Comparison of ENCODE assay signal across 16 cellular contexts in genomic region chr20:25439328-25439727, GRCh38. TPM values are rescaled to one million over a fixed set of nuclear protein-coding genes. Genes with fewer than 3 reads are reported as not detected.
A peak's percentile ranks its signal among the peaks of the same experiment; 100 is the strongest.
DNase-seq lines count a peak whose midpoint lies in the region; ATAC-seq, FAIRE-seq and TF ChIP-seq lines count a peak whose summit lies in the region.
"Had no signal": no experiment of that assay in that cellular context is flagged by ENCODE, and none has a peak within 500 bp of the region (broad histone marks: within the 10 kb centered on the region; RNA-seq: fewer than 3 reads in every experiment).

No MANE protein-coding gene starts in this region.

- H4K91ac ChIP-seq in H9 (ENCODE audit: insufficient read length, low read depth, low read length) = no peak overlapping the region

- no peak overlapping the region for H3K4ac ChIP-seq in H9 (ENCODE audit: low read depth, low read length)

- no peak overlapping the region for H3K9ac ChIP-seq in H9 (ENCODE audit: extremely low read depth, insufficient read length, low read length)
- H3K9ac ChIP-seq in GM12878 (ENCODE audit: control insufficient read depth, insufficient read depth, low read length) = no peak overlapping the region

- no peak overlapping the region for H2BK20ac ChIP-seq in H9 (ENCODE audit: low read depth, low read length, poor library complexity, severe bottlenecking)

- no peak overlapping the region for H2BK5ac ChIP-seq in H9 (ENCODE audit: insufficient read length, low read length)

- no peaks in the 10 kb centered on the region; the same call in 1 of the 2 replicates for H3K27me3 Mint-ChIP-seq in H9 (ENCODE audit: low read depth)

- SMC1A ChIA-PET in GM12878 (lab: Charles Lee; ENCODE audit: uncharacterized antibody, unreplicated experiment) = no interaction called here

- ATAC-seq in GM18517 (IDR thresholded peaks at IDR 0.05; ENCODE audit: unreplicated experiment) (peak; percentile 70), GM12878 (peak; percentile 68), omental fat pad (ENCODE audit: low FRiP score) (no peak), left cardiac atrium (no peak)
- ATAC-seq: activated T-cell treated with anti-CD3 and anti-CD28 coated beads, Interleukin-2, amount 50 U/mL, for 72 hours; K562; left colon had no signal

- FAIRE-seq in GM12878 (lab: Jason Lieb, UNC) = no peak
- FAIRE-seq: K562 had no signal

- WGBS in H9 (ENCODE audit: extremely low coverage, insufficient read length, low lambda C conversion rate) = no CpG with 5 or more reads among the region's 3 CpGs
- WGBS in GM12878 (ENCODE audit: insufficient coverage, insufficient replicate concordance, low lambda C conversion rate, missing lambda C conversion rate) = 12% methylated on average over 3 of the region's 3 CpGs

- no peak overlapping the region for H3K4me2 ChIP-seq in H9 (ENCODE audit: insufficient read depth, insufficient read length, low read length)
- H3K4me2 ChIP-seq in GM12878 (ENCODE audit: control insufficient read depth, insufficient read depth) = no peak overlapping the region

- H3K4me3 ChIP-seq in NB4 (ENCODE audit: low read depth, low read length) (no peak overlapping the region), GM12878 (no peak overlapping the region)
- H3K4me3 ChIP-seq: K562 had no signal

- H2AK5ac ChIP-seq in H9 (ENCODE audit: insufficient read length, low read length) = no peak overlapping the region

- no peaks in the 10 kb centered on the region for H3K23me2 ChIP-seq in H9 (ENCODE audit: insufficient read length, low read depth, low read length, poor library complexity, severe bottlenecking)

- no peaks in the 10 kb centered on the region for H3K27me3 ChIP-seq in H9 (ENCODE audit: insufficient read depth, low read length)
- no peaks in the 10 kb centered on the region for H3K27me3 ChIP-seq in GM12878 (replicated peaks in 1 of 2; ENCODE audit: control insufficient read depth in 2 of 2, insufficient read depth in 2 of 2, low read length in 1 of 2)

- H2AFZ ChIP-seq in H9 (ENCODE audit: low read length) = no peak overlapping the region
- no peak overlapping the region for H2AFZ ChIP-seq in GM12878 (ENCODE audit: control insufficient read depth, low read depth, low read length)

- no peak overlapping the region for H4K8ac ChIP-seq in H9 (replicated peaks; ENCODE audit: insufficient read length, low read depth, low read length)

- H3T11ph ChIP-seq in H9 (ENCODE audit: low read length) = no peak overlapping the region

- no peak for TF ChIP-seq RAD21 in GM12878 (IDR thresholded peaks at IDR 0.05; ENCODE audit: insufficient read depth, low read depth, low read length)

- H4K5ac ChIP-seq in H9 (ENCODE audit: insufficient read length, low read depth, low read length) = no peak overlapping the region

- TF ChIP-seq EP300 in GM12878 (IDR thresholded peaks at IDR 0.05; ENCODE audit: borderline replicate concordance in 1 of 2, control insufficient read depth in 1 of 2, low read depth in 2 of 2, low read length in 2 of 2) = no peak

- no peak overlapping the region for H2BK15ac ChIP-seq in H9 (ENCODE audit: low read depth, low read length)

- no peak overlapping the region for H2BK12ac ChIP-seq in H9 (ENCODE audit: insufficient read length, low read depth, low read length)

- in situ Hi-C loops in GM12878 (cut with MboI) = loop anchor here (25.0 kb wide), 2 partner anchors 723 to 1477 kb away; no protein-coding TSS in a partner anchor

- no peak overlapping the region for H3K56ac ChIP-seq in H9 (ENCODE audit: insufficient read length, low read depth, low read length)

- peak overlapping the region in 2 of 3 experiments; percentile 59 to 69; a peak in 2 of 7 replicates for H3K27ac Mint-ChIP-seq in H9
- H3K27ac Mint-ChIP-seq: activated T-cell treated with anti-CD3 and anti-CD28 coated beads, Interleukin-2, amount 50 U/mL, for 72 hours had no signal

- POLR2A ChIA-PET in GM12878 (lab: Charles Lee) = no interaction called here

- no peaks in the 10 kb centered on the region for H3K9me3 Mint-ChIP-seq in H9
- H3K9me3 Mint-ChIP-seq: activated T-cell treated with anti-CD3 and anti-CD28 coated beads, Interleukin-2, amount 50 U/mL, for 72 hours had no signal

- no peak overlapping the region for H2BK120ac ChIP-seq in H9 (ENCODE audit: low read depth, low read length, poor library complexity, severe bottlenecking)

- peaks cover 13 to 15% of the 10 kb centered on the region in 2 experiments for H3K4me1 Mint-ChIP-seq in H9

- H3K4me1 ChIP-seq in H9 (ENCODE audit: insufficient read depth, low read length) (peaks cover 3% of the 10 kb centered on the region; the same call in 1 of the 2 replicates), GM12878 (ENCODE audit: control insufficient read depth, insufficient read depth, low read length) (peaks cover 7% of the 10 kb centered on the region)

- TF ChIP-seq CTCF in H9 (conservative IDR thresholded peaks at IDR 0.05) (no peak), NB4 (IDR thresholded peaks at IDR 0.05; ENCODE audit: low read depth, low read length) (no peak), GM12878 (IDR thresholded peaks at IDR 0.05 in 2 of 3, conservative IDR thresholded peaks at IDR 0.05 in 1 of 3; ENCODE audit: control insufficient read depth in 2 of 3, extremely low read depth in 1 of 3, insufficient read depth in 1 of 3, low read depth in 3 of 3, low read length in 3 of 3) (no peak), omental fat pad (IDR thresholded peaks at IDR 0.05) (no peak)

- DNase-seq in H9 (no peak), NB4 (ENCODE audit: low read depth) (peak; percentile 54), GM12878 (ENCODE audit: low read depth, low spot score) (no peak), omental fat pad (ENCODE audit: low spot score) (no peak), left cardiac atrium (no peak), cerebellar nuclear complex (lab: John Stamatoyannopoulos, UW) (no peak)
- DNase-seq: activated CD4-positive, alpha-beta T cell treated with anti-CD3 and anti-CD28 coated beads, Interleukin-2, amount 50 U/mL, for 1 hour; activated T-cell treated with anti-CD3 and anti-CD28 coated beads, Interleukin-2, amount 50 U/mL, for 72 hours; DMS79 treated with DMSO at 0.1 percent for 48 hours; effector CD8-positive, alpha-beta T cell; GOT3; left colon; NCI-H510A treated with DMSO at 0.1 percent for 48 hours had no signal

- H3K9me3 ChIP-seq in H9 (ENCODE audit: control insufficient read depth, low read depth, low read length) = no peaks in the 10 kb centered on the region
- no peaks in the 10 kb centered on the region for H3K9me3 ChIP-seq in GM12878 (replicated peaks; ENCODE audit: control insufficient read depth, insufficient read depth, low read length)

- H3K23ac ChIP-seq in H9 (ENCODE audit: insufficient read length, low read depth, low read length) = no peak overlapping the region

- H4K20me1 ChIP-seq in H9 (ENCODE audit: control insufficient read depth, insufficient read depth, insufficient read length) (no peaks in the 10 kb centered on the region), GM12878 (ENCODE audit: control insufficient read depth, insufficient read depth) (no peaks in the 10 kb centered on the region)

- H3K79me2 ChIP-seq in H9 (ENCODE audit: insufficient read depth, low read length) (peaks cover 1% of the 10 kb centered on the region; the same call in 1 of the 2 replicates), GM12878 (ENCODE audit: control insufficient read depth, insufficient read depth, low read length) (no peaks in the 10 kb centered on the region)

- intact Hi-C loops in GM12878 (cut with micrococcal nuclease; ENCODE audit: unreplicated experiment) = no loop called here
- intact Hi-C loops in left cardiac atrium (cut with DNase I) = no loop called here

- CTCF ChIA-PET in GM12878 (lab: Yijun Ruan, JAX) = no interaction called here

- BruUV-seq in GM12878 (replicated peaks; lab: Mats Ljungman, UMichigan) = no TSS peak

- TF ChIP-seq POLR2A in NB4 (IDR thresholded peaks at IDR 0.05; ENCODE audit: extremely low read depth, insufficient read length) (no peak), GM12878 (IDR thresholded peaks at IDR 0.05; ENCODE audit: low read depth, low read length) (no peak)

- RAD21 ChIA-PET in GM12878 (lab: Charles Lee; ENCODE audit: unreplicated experiment) = no interaction called here

- H3K36me3 ChIP-seq in GM12878 (ENCODE audit: control insufficient read depth in 2 of 2, insufficient read depth in 2 of 2, low read length in 1 of 2) = peaks cover 4 to 5% of the 10 kb centered on the region in 2 experiments; a peak in 3 of 4 replicates

- H3K27ac ChIP-seq in H9 (ENCODE audit: insufficient read length, low read depth, low read length) (no peak overlapping the region), GM12878 (ENCODE audit: control insufficient read depth, insufficient read depth) (no peak overlapping the region)
- H3K27ac ChIP-seq: RWPE1 had no signal

- H3K36me3 Mint-ChIP-seq in H9 (ENCODE audit: insufficient read depth in 1 of 3, low read depth in 3 of 3) = peaks cover 30 to 68% (median 63%) of the 10 kb centered on the region in 3 experiments; a peak in 6 of 7 replicates

- H3K79me1 ChIP-seq in H9 (ENCODE audit: insufficient read depth, low read depth, low read length, poor library complexity, severe bottlenecking) = no peaks in the 10 kb centered on the region

- no peak overlapping the region for H3K18ac ChIP-seq in H9 (ENCODE audit: insufficient read length, low read depth, low read length)

- no peak overlapping the region for H3K4me3 Mint-ChIP-seq in H9
- H3K4me3 Mint-ChIP-seq: activated T-cell treated with anti-CD3 and anti-CD28 coated beads, Interleukin-2, amount 50 U/mL, for 72 hours had no signal

- no peak overlapping the region for H3K14ac ChIP-seq in H9 (ENCODE audit: insufficient read depth, low read length)

RNA-seq across cellular contexts. Expression of gene GINS1, which starts 31.9 kb away (rescaled TPM):
- total RNA-seq in H9 (2021) (74.3 and 74.5 TPM in 2 replicates), GM12878 (2014; rRNA removed) (31.1 and 35.3 TPM in 2 replicates), GM12878 (2014; rRNA removed; fragmentation: Illumina TruSeq; extraction: Trizol) (26.1 and 29.1 TPM in 2 replicates), GM12878 (2021) (33.8 and 35.6 TPM in 2 replicates), omental fat pad (1 to 10 TPM in 1 of 4 donors, under 1 TPM in 3; 0.13 to 1.1 (median 0.58) TPM), left cardiac atrium (1 to 10 TPM in 1 of 2 donors, under 1 TPM in 1; 0.73 to 1.6 TPM)
- total RNA-seq in GM12878 (2013; cell fraction: nucleolus; rRNA removed) = 16.8 and 17.9 TPM in 2 replicates
- 6.9 TPM for polyA plus RNA-seq in GM12878 (2011; ENCODE audit: low read depth)
- polyA plus RNA-seq in GM12878 (2011; rRNA removed) (34.1 and 47.5 TPM in 2 replicates), GM12878 (2014; fragmentation: Illumina TruSeq; extraction: Trizol) (25.2 and 30.0 TPM in 2 replicates), GM12878 (2014; fragmentation: Nextera tagmentation; extraction: Ambion mirVana) (10 to 100 TPM; 13.0 to 20.0 TPM), GM12878 (2014; rRNA removed) (25.3 and 29.6 TPM in 2 replicates), GM12878 (2016; fragmentation: Nextera tagmentation; extraction: Ambion mirVana) (10 to 100 TPM; 40.5 to 44.6 TPM)
- 15.9 and 18.7 TPM in 2 replicates for polyA plus RNA-seq in GM12878 (2011; cell fraction: cytosol; rRNA removed)
- 10.0 and 15.1 TPM in 2 replicates for polyA plus RNA-seq in GM12878 (2011; cell fraction: nucleus; rRNA removed)
- polyA plus RNA-seq in GM12878 (2012) = 8.0 and 10.6 TPM in 2 replicates
- 16.5 and 18.3 TPM in 2 replicates for polyA minus RNA-seq in GM12878 (2011; rRNA and poly(A)+ RNA removed)
- polyA minus RNA-seq in GM12878 (2011; cell fraction: cytosol; rRNA and poly(A)+ RNA removed) = 8.8 and 10.1 TPM in 2 replicates
- 4.0 and 9.7 TPM in 2 replicates for polyA minus RNA-seq in GM12878 (2011; cell fraction: nucleus; rRNA and poly(A)+ RNA removed)

RNA-seq across cellular contexts. Expression of gene ABHD12, which starts 48.7 kb away (rescaled TPM):
- total RNA-seq in H9 (2021) = 54.4 and 56.6 TPM in 2 replicates
- 30.6 and 34.6 TPM in 2 replicates for total RNA-seq in GM12878 (2013; cell fraction: nucleolus; rRNA removed)
- total RNA-seq in GM12878 (2014; rRNA removed) = 22.8 and 33.0 TPM in 2 replicates
- total RNA-seq in GM12878 (2014; rRNA removed; fragmentation: Illumina TruSeq; extraction: Trizol) = 15.9 and 22.0 TPM in 2 replicates
- 37.1 and 42.2 TPM in 2 replicates for total RNA-seq in GM12878 (2021)
- polyA plus RNA-seq in GM12878 (2011; ENCODE audit: low read depth) = 28.3 TPM
- polyA plus RNA-seq in GM12878 (2011; rRNA removed) = 14.2 and 16.1 TPM in 2 replicates
- polyA plus RNA-seq in GM12878 (2011; cell fraction: cytosol; rRNA removed) = 19.5 and 21.7 TPM in 2 replicates
- 23.4 and 24.7 TPM in 2 replicates for polyA plus RNA-seq in GM12878 (2011; cell fraction: nucleus; rRNA removed)
- polyA plus RNA-seq in GM12878 (2012) = 28.7 and 33.4 TPM in 2 replicates
- polyA plus RNA-seq in GM12878 (2014; fragmentation: Illumina TruSeq; extraction: Trizol) = 19.8 and 27.6 TPM in 2 replicates
- 1 to 10 TPM; 1.5 to 4.1 TPM for polyA plus RNA-seq in GM12878 (2014; fragmentation: Nextera tagmentation; extraction: Ambion mirVana)
- 25.7 and 28.8 TPM in 2 replicates for polyA plus RNA-seq in GM12878 (2014; rRNA removed)
- 10 to 100 TPM; 52.4 to 61.8 TPM for polyA plus RNA-seq in GM12878 (2016; fragmentation: Nextera tagmentation; extraction: Ambion mirVana)
- 21.3 and 24.1 TPM in 2 replicates for polyA minus RNA-seq in GM12878 (2011; rRNA and poly(A)+ RNA removed)
- 4.7 and 15.1 TPM in 2 replicates for polyA minus RNA-seq in GM12878 (2011; cell fraction: cytosol; rRNA and poly(A)+ RNA removed)
- polyA minus RNA-seq in GM12878 (2011; cell fraction: nucleus; rRNA and poly(A)+ RNA removed) = 13.9 and 28.6 TPM in 2 replicates
- 10 to 100 TPM; 30.3 to 46.3 (median 38.4) TPM for total RNA-seq in omental fat pad
- total RNA-seq in left cardiac atrium = 10 to 100 TPM; 22.6 to 30.2 TPM

Comparison
In these comparisons a context has a peak if more than half of its experiments do, and no peak if none do; other contexts are left out.
1. ATAC-seq: peak in GM18517 (single experiment) and GM12878 (single experiment); none in omental fat pad (single experiment) and left cardiac atrium (0 of 2).
2. RNA of gene GINS1, which starts 31.9 kb away (total RNA-seq): 74.3 to 74.5 TPM in H9 and 16.8 to 35.6 TPM in GM12878; 0.73 to 1.6 TPM in left cardiac atrium and 0.13 to 1.1 TPM in omental fat pad; every median in the first group is over 4 times any median in the second.